1 cellular context compared by ENCODE assay signal in genomic region chr3:111652492-111653180, GRCh38.
TF ChIP-seq lines count a peak whose summit lies in the region.

No MANE protein-coding gene starts in this region.

TF ChIP-seq in WTC11, 78 proteins besides CTCF, POLR2A, EP300 and RAD21 (continued from another document):
- TF ChIP-seq ZNF425 (CRISPR knock-in tag; conservative IDR thresholded peaks at IDR 0.05) (no peak), ARID4B (CRISPR knock-in tag; IDR thresholded peaks at IDR 0.05; ENCODE audit: borderline replicate concordance) (no peak), E2F4 (CRISPR knock-in tag; IDR thresholded peaks at IDR 0.05; ENCODE audit: borderline replicate concordance, low read depth) (no peak), NFATC4 (CRISPR knock-in tag; IDR thresholded peaks at IDR 0.05) (no peak)
